In genomic region chr5:180639743-180640300, GRCh38 we compare ENCODE assay signal across 19 cellular contexts. TPM values are rescaled to one million over a fixed set of nuclear protein-coding genes. Genes with fewer than 3 reads are reported as not detected.
A peak's percentile ranks its signal among the peaks of the same experiment; 100 is the strongest.
DNase-seq lines count a peak whose midpoint lies in the region; ATAC-seq and TF ChIP-seq lines count a peak whose summit lies in the region.
"Had no signal": no experiment of that assay in that cellular context is flagged by ENCODE, and none has a peak within 500 bp of the region (broad histone marks: within the 10 kb centered on the region; RNA-seq: fewer than 3 reads in every experiment).

No MANE protein-coding gene starts in this region.

- no peaks in the 10 kb centered on the region; a peak in 2 of 7 replicates for H3K36me3 Mint-ChIP-seq in H9 (ENCODE audit: insufficient read depth in 1 of 3, low read depth in 3 of 3)
- no peaks in the 10 kb centered on the region for H3K36me3 Mint-ChIP-seq in WTC11

- no peak overlapping the region for H3K4ac ChIP-seq in H9 (ENCODE audit: low read depth, low read length)

- H3K9me3 ChIP-seq in H9 (ENCODE audit: control insufficient read depth, low read depth, low read length) (no peaks in the 10 kb centered on the region), spleen (no peaks in the 10 kb centered on the region), mucosa of descending colon (no peaks in the 10 kb centered on the region)

- H3K4me3 ChIP-seq in spleen (no peak overlapping the region), mucosa of descending colon (no peak overlapping the region)

- no peak overlapping the region for H2BK12ac ChIP-seq in H9 (ENCODE audit: insufficient read length, low read depth, low read length)

- no peaks in the 10 kb centered on the region; a peak in 1 of 5 replicates for H3K9me3 Mint-ChIP-seq in H9
- no peaks in the 10 kb centered on the region for H3K9me3 Mint-ChIP-seq in WTC11
- H3K9me3 Mint-ChIP-seq: central memory CD8-positive, alpha-beta T cell had no signal

- POLR2A ChIA-PET in WTC11 (lab: Charles Lee) = no interaction called here

- no peaks in the 10 kb centered on the region for H3K79me1 ChIP-seq in H9 (ENCODE audit: insufficient read depth, low read depth, low read length, poor library complexity, severe bottlenecking)

- TF ChIP-seq CTCF in H9 (conservative IDR thresholded peaks at IDR 0.05) (no peak), WTC11 (IDR thresholded peaks at IDR 0.05) (no peak), spleen (IDR thresholded peaks at IDR 0.05 in 8 of 11, conservative IDR thresholded peaks at IDR 0.05 in 3 of 11) (no peak), mucosa of descending colon (IDR thresholded peaks at IDR 0.05) (no peak)

- no peak for TF ChIP-seq POLR2A in spleen (IDR thresholded peaks at IDR 0.05)

- H3K4me2 ChIP-seq in H9 (ENCODE audit: insufficient read depth, insufficient read length, low read length) = no peak overlapping the region

- no peak overlapping the region; the same call in 1 of the 2 replicates for H3K14ac ChIP-seq in H9 (ENCODE audit: insufficient read depth, low read length)

- no peak for ATAC-seq in WTC11
- ATAC-seq in left ventricle myocardium superior = peak; percentile 13
- ATAC-seq in GM21723 (IDR thresholded peaks at IDR 0.05; ENCODE audit: unreplicated experiment) = no peak
- no peak for ATAC-seq in mucosa of descending colon

- H3K9ac ChIP-seq in H9 (ENCODE audit: extremely low read depth, insufficient read length, low read length) = no peak overlapping the region

- no peaks in the 10 kb centered on the region for H3K23me2 ChIP-seq in H9 (ENCODE audit: insufficient read length, low read depth, low read length, poor library complexity, severe bottlenecking)

- no peak overlapping the region for H2AFZ ChIP-seq in H9 (ENCODE audit: low read length)

- H3K4me1 Mint-ChIP-seq in H9 (peaks cover 2 to 13% of the 10 kb centered on the region in 2 experiments; a peak in 3 of 4 replicates), WTC11 (no peaks in the 10 kb centered on the region)

- H3K36me3 ChIP-seq in spleen (no peaks in the 10 kb centered on the region), mucosa of descending colon (ENCODE audit: low read depth) (no peaks in the 10 kb centered on the region)

- DNase-seq in H9 (peak; percentile 25), WTC11 (ENCODE audit: low spot score) (peak; percentile 10), left ventricle myocardium superior (peak; percentile 49), spleen (peak; percentile 69), mucosa of descending colon (no peak), NCI-H748 (lab: John Stamatoyannopoulos, UW; ENCODE audit: unreplicated experiment) (no peak)
- DNase-seq: anterior cingulate cortex; effector memory CD4-positive, alpha-beta T cell; GDM1; HFFc6; hippocampal formation; kidney glomerular epithelial cell; NCI-H2029 treated with DMSO at 0.1 percent for 48 hours; NCI-H510A; SHP77 had no signal

- no peak overlapping the region for H3K23ac ChIP-seq in H9 (ENCODE audit: insufficient read length, low read depth, low read length)

- WGBS in H9 (ENCODE audit: extremely low coverage, insufficient read length, low lambda C conversion rate) = no CpG with 5 or more reads among the region's 21 CpGs
- WGBS in spleen, 5 donors = 30 to 59% (median 53%) methylated on average over 12 to 21 of the region's 21 CpGs

- peaks cover 3% of the 10 kb centered on the region for H4K20me1 ChIP-seq in H9 (ENCODE audit: control insufficient read depth, insufficient read depth, insufficient read length)

- no peak overlapping the region for H2BK20ac ChIP-seq in H9 (ENCODE audit: low read depth, low read length, poor library complexity, severe bottlenecking)

- no peak overlapping the region for H3K56ac ChIP-seq in H9 (ENCODE audit: insufficient read length, low read depth, low read length)

- no peaks in the 10 kb centered on the region for H3K27me3 ChIP-seq in H9 (ENCODE audit: insufficient read depth, low read length)
- H3K27me3 ChIP-seq in spleen (replicated peaks in 1 of 7) = peaks cover 0 to 4% (median 0%) of the 10 kb centered on the region in 7 donors

- H3K27me3 Mint-ChIP-seq in H9 (ENCODE audit: low read depth) = peaks cover 8% of the 10 kb centered on the region
- no peaks in the 10 kb centered on the region for H3K27me3 Mint-ChIP-seq in WTC11 (ENCODE audit: low read depth)
- H3K27me3 Mint-ChIP-seq: central memory CD8-positive, alpha-beta T cell had no signal

- no peak overlapping the region for H4K91ac ChIP-seq in H9 (ENCODE audit: insufficient read length, low read depth, low read length)

- H4K8ac ChIP-seq in H9 (replicated peaks; ENCODE audit: insufficient read length, low read depth, low read length) = no peak overlapping the region

- H2BK15ac ChIP-seq in H9 (ENCODE audit: low read depth, low read length) = no peak overlapping the region

- H3K27ac Mint-ChIP-seq in H9 (no peak overlapping the region; a peak in 1 of 7 replicates), WTC11 (no peak overlapping the region)
- H3K27ac Mint-ChIP-seq: HFFc6 had no signal

- CTCF ChIA-PET in WTC11 (lab: Charles Lee) = interaction anchor here (1.2 to 4.1 kb wide), 2 partner anchors 9 to 21 kb away, joined by 3 to 30 read pairs; partner anchors contain the start of gene FLT4

- H3K27ac ChIP-seq in H9 (ENCODE audit: insufficient read length, low read depth, low read length) (no peak overlapping the region), spleen (peak overlapping the region in 4 of 8 donors; percentile 40 to 57 (median 49))

- H3T11ph ChIP-seq in H9 (ENCODE audit: low read length) = no peak overlapping the region

- no peak overlapping the region for H2BK5ac ChIP-seq in H9 (ENCODE audit: insufficient read length, low read length)

- no peak overlapping the region for H3K18ac ChIP-seq in H9 (ENCODE audit: insufficient read length, low read depth, low read length)

- H3K4me1 ChIP-seq in H9 (ENCODE audit: insufficient read depth, low read length) (no peaks in the 10 kb centered on the region), spleen (peaks cover 0 to 48% (median 29%) of the 10 kb centered on the region in 6 donors), mucosa of descending colon (ENCODE audit: low read depth) (no peaks in the 10 kb centered on the region)

- intact Hi-C loops in left ventricle myocardium superior (cut with micrococcal nuclease) (no loop called here), spleen (cut with DNase I; ENCODE audit: low total_unique reads) (no loop called here), mucosa of descending colon (cut with DNase I, micrococcal nuclease) (no loop called here)

- H2AK5ac ChIP-seq in H9 (ENCODE audit: insufficient read length, low read length) = no peak overlapping the region

- H3K4me3 Mint-ChIP-seq in H9 (no peak overlapping the region), WTC11 (no peak overlapping the region)
- H3K4me3 Mint-ChIP-seq: central memory CD8-positive, alpha-beta T cell; HFFc6 had no signal

- no peak overlapping the region for H4K5ac ChIP-seq in H9 (ENCODE audit: insufficient read length, low read depth, low read length)

- H2BK120ac ChIP-seq in H9 (ENCODE audit: low read depth, low read length, poor library complexity, severe bottlenecking) = no peak overlapping the region

- no peaks in the 10 kb centered on the region for H3K79me2 ChIP-seq in H9 (ENCODE audit: insufficient read depth, low read length)

TF ChIP-seq in WTC11, 78 proteins besides CTCF, POLR2A, EP300 and RAD21 (continues in another document):
- TF ChIP-seq JUN (CRISPR knock-in tag; IDR thresholded peaks at IDR 0.05) (no peak), E2F1 (CRISPR knock-in tag; IDR thresholded peaks at IDR 0.05) (no peak), MLX (CRISPR knock-in tag; IDR thresholded peaks at IDR 0.05) (no peak), ZNF138 (CRISPR knock-in tag; conservative IDR thresholded peaks at IDR 0.05) (no peak), SP1 (CRISPR knock-in tag; conservative IDR thresholded peaks at IDR 0.05) (no peak), MAX (CRISPR knock-in tag; IDR thresholded peaks at IDR 0.05) (no peak), ATF1 (CRISPR knock-in tag; IDR thresholded peaks at IDR 0.05) (no peak)

RNA-seq across cellular contexts. Expression of gene FLT4, which starts 9.6 kb away (rescaled TPM):
- total RNA-seq in H9 (2021) (6.1 and 6.3 TPM in 2 replicates), WTC11 (2021) (11.0 to 12.7 TPM (median 12.4 TPM) in 3 replicates), left ventricle myocardium superior (8.0 TPM), spleen (10 to 100 TPM; 20.7 to 61.4 (median 39.9) TPM), mucosa of descending colon (1 to 10 TPM; 2.8 to 9.7 (median 6.0) TPM)
- 10 to 100 TPM in 1 of 3 donors, 1 to 10 TPM in 2; 3.5 to 19.4 (median 4.6) TPM for polyA plus RNA-seq in spleen
- total RNA-seq: HFFc6 had no signal

RNA-seq across cellular contexts. Expression of gene SCGB3A1, which starts 48.5 kb away (rescaled TPM):
- total RNA-seq in H9 (2021) (not detected in 2 replicates), WTC11 (2021) (0.39 TPM in 1 of 3 replicates, not detected in the others), left ventricle myocardium superior (not detected), spleen (10 to 100 TPM in 1 of 7 donors, 1 to 10 TPM in 5, not detected in 1; 2.1 to 12.1 (median 6.5) TPM), mucosa of descending colon (not detected)
- polyA plus RNA-seq in spleen = 1 to 10 TPM; 1.7 to 9.5 (median 9.3) TPM
- total RNA-seq: HFFc6; mononuclear cell; T-helper 1 cell treated with Interleukin-12 subunit alpha and Interleukin-12 subunit beta and Interleukin-4 antibody, amounts not matched to agents 30 ng/mL and 1 ng/mL, for 36 hours had no signal

Comparison
In these comparisons a context has a peak if more than half of its experiments do, and no peak if none do; other contexts are left out.
1. DNase-seq: peak in H9 (single experiment), WTC11 (single experiment), left ventricle myocardium superior (single experiment) and spleen (single experiment); none in mucosa of descending colon (0 of 3) and NCI-H748 (single experiment).